In genomic region chr16:1448536-1449116, GRCh38 we compare ENCODE assay signal across 41 cellular contexts. TPM values are rescaled to one million over a fixed set of nuclear protein-coding genes. Genes with fewer than 3 reads are reported as not detected.
DNase-seq lines count a peak whose midpoint lies in the region; ATAC-seq, FAIRE-seq and TF ChIP-seq lines count a peak whose summit lies in the region.
"Had no signal": no experiment of that assay in that cellular context is flagged by ENCODE, and none has a peak within 500 bp of the region (broad histone marks: within the 10 kb centered on the region; RNA-seq: fewer than 3 reads in every experiment).

No MANE protein-coding gene starts in this region.

- no peak overlapping the region for H2AK5ac ChIP-seq in IMR-90 (ENCODE audit: low read depth, low read length)
- no peak overlapping the region for H2AK5ac ChIP-seq in H1 (ENCODE audit: low read depth, low read length)

- CTCF ChIA-PET in IMR-90 (lab: Yijun Ruan, JAX) = no interaction called here
- CTCF ChIA-PET in H1 (lab: Charles Lee; ENCODE audit: partially characterized antibody) = interaction anchor here (0.8 to 1.4 kb wide), 2 partner anchors 11 to 17 kb away, joined by 3 read pairs; no protein-coding TSS in a partner anchor

- no peaks in the 10 kb centered on the region for H4K20me1 ChIP-seq in IMR-90 (ENCODE audit: insufficient read depth, low read length)
- peaks cover 2 to 13% of the 10 kb centered on the region in 2 experiments for H4K20me1 ChIP-seq in H1 (replicated peaks in 1 of 2; ENCODE audit: control insufficient read depth in 1 of 2, insufficient read depth in 2 of 2, low read length in 2 of 2)
- H4K20me1 ChIP-seq: BLaER1 had no signal

- no peak overlapping the region for H3K18ac ChIP-seq in IMR-90 (ENCODE audit: low read depth, low read length)
- no peak overlapping the region for H3K18ac ChIP-seq in H1 (ENCODE audit: extremely low read depth, low read length)

- H3K9me1 ChIP-seq in IMR-90 (ENCODE audit: insufficient read depth, low read length) = no peaks in the 10 kb centered on the region

- no peaks in the 10 kb centered on the region for H3K36me3 Mint-ChIP-seq in activated naive CD4-positive, alpha-beta T cell treated with anti-CD3 and anti-CD28 coated beads, Interleukin-2, amount 50 U/mL, for 24 hours

- H3K4me3 ChIP-seq in IMR-90 (ENCODE audit: insufficient read depth, low read depth, low read length) (no peak overlapping the region), H1 (ENCODE audit: extremely low read depth in 1 of 4, insufficient read depth in 2 of 4, low read depth in 3 of 4, low read length in 4 of 4) (no peak overlapping the region)
- H3K4me3 ChIP-seq: A549; BLaER1; BLaER1 treated with 17β-estradiol and CSF1 and Interleukin-3, amounts not matched to agents 10 nM and 100 nM had no signal

- no peak overlapping the region for H4K91ac ChIP-seq in IMR-90 (ENCODE audit: insufficient read depth, low read depth, low read length)
- no peak overlapping the region for H4K91ac ChIP-seq in H1 (replicated peaks; ENCODE audit: insufficient read length, low read length)

- FAIRE-seq in H1 (lab: Jason Lieb, UNC) = no peak
- FAIRE-seq: A204.1, A549, D721Med had no signal

- no peak overlapping the region for H2BK20ac ChIP-seq in IMR-90 (ENCODE audit: low read depth, low read length)
- H2BK20ac ChIP-seq in H1 (ENCODE audit: low read length) = no peak overlapping the region

- DNase-seq in activated naive CD4-positive, alpha-beta T cell (lab: John Stamatoyannopoulos, UW) = no peak
- DNase-seq in Right ventricle myocardium inferior (ENCODE audit: missing footprints) (peak; percentile 63), left cardiac atrium (no peak), IMR-90 (no peak), H1 (ENCODE audit: low read depth in 1 of 2, low spot score in 2 of 2) (no peak), NCI-H524 (lab: John Stamatoyannopoulos, UW) (no peak), A172 (ENCODE audit: low spot score) (no peak)
- DNase-seq: 8988T; ACHN; AML-193; BE2C; C1 segment of cervical spinal cord; Caco-2; Calu3; CD4-positive, alpha-beta memory T cell; CD4-positive, alpha-beta T cell; CD4-positive, CD25-positive, alpha-beta regulatory T cell; CD8-positive, alpha-beta memory T cell; CD8-positive, alpha-beta T cell; COR-L47; DMS 273 treated with DMSO at 0.1 percent for 48 hours; DMS153; DMS53; DMS79; DMS79 treated with DMSO at 0.1 percent for 48 hours; DND-41; EL had no signal

- no TSS peak for BruUV-seq in IMR-90 (replicated peaks; lab: Mats Ljungman, UMichigan)

- H3K9me3 ChIP-seq in IMR-90 (ENCODE audit: control insufficient read depth, insufficient read depth, low read length) = no peaks in the 10 kb centered on the region
- no peaks in the 10 kb centered on the region for H3K9me3 ChIP-seq in H1 (ENCODE audit: insufficient read depth in 2 of 2, low read depth in 1 of 2, low read length in 1 of 2)
- H3K9me3 ChIP-seq: A549; BE2C; BLaER1; BLaER1 treated with 17β-estradiol and CSF1 and Interleukin-3, amounts not matched to agents 10 nM and 100 nM; Caco-2 had no signal

- H2BK5ac ChIP-seq in IMR-90 (ENCODE audit: low read depth, low read length, poor library complexity, severe bottlenecking) = no peak overlapping the region
- H2BK5ac ChIP-seq in H1 (ENCODE audit: low read depth, low read length) = no peak overlapping the region; the same call in 1 of the 2 replicates

- H3K4me3 Mint-ChIP-seq in activated naive CD4-positive, alpha-beta T cell treated with anti-CD3 and anti-CD28 coated beads, Interleukin-2, amount 50 U/mL, for 24 hours = no peak overlapping the region
- H3K4me3 Mint-ChIP-seq: B cell; CD14-positive monocyte; CD4-positive, alpha-beta memory T cell; CD4-positive, alpha-beta T cell; CD4-positive, CD25-positive, alpha-beta regulatory T cell; CD8-positive, alpha-beta memory T cell; CD8-positive, alpha-beta T cell had no signal

- POLR2A ChIA-PET in IMR-90 (lab: Charles Lee; ENCODE audit: unreplicated experiment) = interaction anchor here (1.1 kb wide), 1 partner anchor 28 kb away, joined by 3 read pairs; the partner anchor contains the start of gene UQCC4
- POLR2A ChIA-PET in H1 (lab: Charles Lee; ENCODE audit: partially characterized antibody) = interaction anchor here (0.6 kb wide), 1 partner anchor 59 kb away, joined by 4 read pairs; no protein-coding TSS in a partner anchor

- no peak overlapping the region for H3K14ac ChIP-seq in IMR-90 (replicated peaks; ENCODE audit: low read depth, low read length)
- no peak overlapping the region for H3K14ac ChIP-seq in H1 (ENCODE audit: insufficient read length)

- no peaks in the 10 kb centered on the region for H3K79me1 ChIP-seq in IMR-90 (ENCODE audit: low read depth in 1 of 2, low read length in 2 of 2)
- no peaks in the 10 kb centered on the region for H3K79me1 ChIP-seq in H1 (ENCODE audit: low read depth, low read length)

- H3K27ac Mint-ChIP-seq in activated naive CD4-positive, alpha-beta T cell treated with anti-CD3 and anti-CD28 coated beads, Interleukin-2, amount 50 U/mL, for 24 hours = peak overlapping the region; percentile 59
- H3K27ac Mint-ChIP-seq: B cell; CD4-positive, alpha-beta T cell; CD4-positive, CD25-positive, alpha-beta regulatory T cell; CD8-positive, alpha-beta memory T cell; CD8-positive, alpha-beta T cell had no signal

- H3K27me3 Mint-ChIP-seq in activated naive CD4-positive, alpha-beta T cell treated with anti-CD3 and anti-CD28 coated beads, Interleukin-2, amount 50 U/mL, for 24 hours = no peaks in the 10 kb centered on the region
- H3K27me3 Mint-ChIP-seq: B cell; CD4-positive, alpha-beta memory T cell; CD4-positive, alpha-beta T cell; CD4-positive, CD25-positive, alpha-beta regulatory T cell; CD8-positive, alpha-beta memory T cell had no signal

- H3K4ac ChIP-seq in IMR-90 (ENCODE audit: low read depth, low read length) (no peak overlapping the region), H1 (replicated peaks; ENCODE audit: insufficient read length, low read depth, low read length) (no peak overlapping the region)

- TF ChIP-seq CTCF in IMR-90 (conservative IDR thresholded peaks at IDR 0.05; ENCODE audit: low read depth, low read length) (no peak), H1 (IDR thresholded peaks at IDR 0.05; ENCODE audit: control extremely low read depth in 1 of 3, insufficient read depth in 1 of 3, low read depth in 1 of 3, low read length in 3 of 3) (no peak)

- no peak overlapping the region for H2BK15ac ChIP-seq in IMR-90 (ENCODE audit: low read depth, low read length)
- no peak overlapping the region for H2BK15ac ChIP-seq in H1 (ENCODE audit: low read length)

- no peaks in the 10 kb centered on the region for H3K4me1 Mint-ChIP-seq in activated naive CD4-positive, alpha-beta T cell treated with anti-CD3 and anti-CD28 coated beads, Interleukin-2, amount 50 U/mL, for 24 hours
- H3K4me1 Mint-ChIP-seq: CD14-positive monocyte; CD4-positive, alpha-beta memory T cell; CD4-positive, CD25-positive, alpha-beta regulatory T cell had no signal

- TF ChIP-seq RAD21 in IMR-90 (IDR thresholded peaks at IDR 0.05; ENCODE audit: low read length) = no peak
- TF ChIP-seq RAD21 in H1 (IDR thresholded peaks at IDR 0.05 in 1 of 2, conservative IDR thresholded peaks at IDR 0.05 in 1 of 2; ENCODE audit: low read depth in 2 of 2, low read length in 2 of 2) = no peak

- H3K23me2 ChIP-seq in H1 (ENCODE audit: low read depth, low read length) = no peaks in the 10 kb centered on the region

- H3K4me1 ChIP-seq in IMR-90 (ENCODE audit: control insufficient read depth, insufficient read depth, low read length) = no peaks in the 10 kb centered on the region
- no peaks in the 10 kb centered on the region for H3K4me1 ChIP-seq in H1 (replicated peaks in 1 of 4; ENCODE audit: control insufficient read depth in 3 of 4, insufficient read depth in 4 of 4, low read length in 3 of 4)
- H3K4me1 ChIP-seq: A549, BE2C, Caco-2 had no signal

- no peak overlapping the region for H2BK12ac ChIP-seq in H1 (ENCODE audit: low read depth, low read length)

- H3K27ac ChIP-seq in IMR-90 (ENCODE audit: insufficient read depth, low read length) (no peak overlapping the region), H1 (ENCODE audit: low read depth, low read length) (no peak overlapping the region)
- H3K27ac ChIP-seq: 22Rv1, A549, BLaER1, C4-2B had no signal

- TF ChIP-seq EP300 in H1 (IDR thresholded peaks at IDR 0.05; ENCODE audit: borderline replicate concordance in 1 of 2, low read depth in 2 of 2, low read length in 2 of 2) = no peak

- H2AK9ac ChIP-seq in IMR-90 (replicated peaks; ENCODE audit: low read depth, low read length, poor library complexity) = peak overlapping the region; percentile 76

- TF ChIP-seq POLR2A in IMR-90 (IDR thresholded peaks at IDR 0.05; ENCODE audit: low read depth, low read length) (no peak), H1 (IDR thresholded peaks at IDR 0.05; ENCODE audit: control extremely low read depth in 1 of 2, low read depth in 2 of 2, low read length in 2 of 2) (no peak)

- no peak overlapping the region for H2BK120ac ChIP-seq in IMR-90 (ENCODE audit: low read depth, low read length)
- no peak overlapping the region for H2BK120ac ChIP-seq in H1 (replicated peaks; ENCODE audit: low read depth, low read length)

- intact Hi-C loops in Right ventricle myocardium inferior (cut with DNase I) = no loop called here
- intact Hi-C loops in left cardiac atrium (cut with DNase I) = no loop called here
- intact Hi-C loops in IMR-90 (cut with micrococcal nuclease) = no loop called here

- H3K79me2 ChIP-seq in H1 (ENCODE audit: control insufficient read depth in 1 of 2, insufficient read depth in 2 of 2, low read length in 2 of 2) = no peaks in the 10 kb centered on the region

- peaks cover 39% of the 10 kb centered on the region for H3K36me3 ChIP-seq in IMR-90 (ENCODE audit: control insufficient read depth, insufficient read depth, low read length)
- H3K36me3 ChIP-seq in H1 (ENCODE audit: control insufficient read depth in 2 of 4, insufficient read depth in 4 of 4, low read length in 3 of 4) = peaks cover 0 to 31% (median 8%) of the 10 kb centered on the region in 4 experiments; a peak in 4 of 8 replicates

- H4K5ac ChIP-seq in IMR-90 (ENCODE audit: low read depth, low read length) = no peak overlapping the region
- no peak overlapping the region for H4K5ac ChIP-seq in H1 (ENCODE audit: insufficient read length, low read depth, low read length)

- in situ Hi-C loops in IMR-90 (cut with MboI; ENCODE audit: low sequenced_read_pairs) = no loop called here

- H3K56ac ChIP-seq in IMR-90 (ENCODE audit: extremely low read depth, insufficient read depth, low read length) (no peak overlapping the region), H1 (replicated peaks; ENCODE audit: insufficient read length, low read depth, low read length) (no peak overlapping the region)

- H3K4me2 ChIP-seq in IMR-90 (ENCODE audit: low read depth, low read length) (no peak overlapping the region), H1 (ENCODE audit: insufficient read depth in 1 of 2, low read depth in 2 of 2, low read length in 2 of 2) (no peak overlapping the region)
- H3K4me2 ChIP-seq: A549; BLaER1; BLaER1 treated with 17β-estradiol and CSF1 and Interleukin-3, amounts not matched to agents 10 nM and 100 nM had no signal

- ATAC-seq in Right ventricle myocardium inferior (no peak), left cardiac atrium (no peak), IMR-90 (ENCODE audit: low read depth) (no peak)
- ATAC-seq: A549; CD8-positive, alpha-beta T cell had no signal

- H3K9me3 Mint-ChIP-seq in activated naive CD4-positive, alpha-beta T cell treated with anti-CD3 and anti-CD28 coated beads, Interleukin-2, amount 50 U/mL, for 24 hours = no peaks in the 10 kb centered on the region
- H3K9me3 Mint-ChIP-seq: CD14-positive monocyte; CD4-positive, alpha-beta memory T cell; CD4-positive, alpha-beta T cell; CD4-positive, CD25-positive, alpha-beta regulatory T cell; CD8-positive, alpha-beta memory T cell; CD8-positive, alpha-beta T cell had no signal

- no peak overlapping the region for H4K8ac ChIP-seq in IMR-90 (ENCODE audit: low read depth in 2 of 2, low read length in 2 of 2)
- peak overlapping the region; percentile 45 for H4K8ac ChIP-seq in H1 (ENCODE audit: extremely low read depth, insufficient read depth, low read length)

- 100% methylated on average over 8 of the region's 30 CpGs; no CpG with 5 or more reads in 1 of the 2 experiments for WGBS in IMR-90 (ENCODE audit: extremely low coverage in 2 of 2, insufficient read length in 1 of 2), 2 experiments
- WGBS in H1 (ENCODE audit: extremely low coverage in 1 of 2, insufficient coverage in 1 of 2, insufficient read length in 1 of 2, insufficient replicate concordance in 2 of 2, low coverage in 1 of 2, low lambda C conversion rate in 2 of 2, missing lambda C conversion rate in 1 of 2), 2 experiments = 93% methylated on average over 14 of the region's 30 CpGs; no CpG with 5 or more reads in 1 of the 2 experiments

- dilution Hi-C loops in IMR-90 (cut with HindIII; ENCODE audit: low sequenced_read_pairs, unreplicated experiment) = no loop called here

- H3K9ac ChIP-seq in IMR-90 (ENCODE audit: low read depth, low read length) = no peak overlapping the region
- H3K9ac ChIP-seq in H1 (replicated peaks in 1 of 4; ENCODE audit: extremely low read depth in 1 of 4, low read depth in 3 of 4, low read length in 3 of 4) = no peak overlapping the region
- H3K9ac ChIP-seq: BLaER1 had no signal

- H3K27me3 ChIP-seq in IMR-90 (ENCODE audit: control insufficient read depth, insufficient read depth, low read length) (no peaks in the 10 kb centered on the region), H1 (replicated peaks in 1 of 4; ENCODE audit: control insufficient read depth in 3 of 4, extremely low read depth in 1 of 4, insufficient read depth in 3 of 4, low read length in 3 of 4) (no peaks in the 10 kb centered on the region)
- H3K27me3 ChIP-seq: BE2C; BLaER1; BLaER1 treated with 17β-estradiol and CSF1 and Interleukin-3, amounts not matched to agents 10 nM and 100 nM had no signal

- H3K23ac ChIP-seq in IMR-90 (ENCODE audit: low read depth, low read length) (no peak overlapping the region), H1 (ENCODE audit: insufficient read length) (no peak overlapping the region)

- H2AFZ ChIP-seq in IMR-90 (replicated peaks; ENCODE audit: low read length, poor library complexity) (peak overlapping the region; percentile 11), H1 (ENCODE audit: low read length) (no peak overlapping the region)

RNA-seq across cellular contexts. Expression of gene CCDC154, which starts 4.3 kb away (rescaled TPM):
- total RNA-seq in Right ventricle myocardium inferior (1.7 TPM), left cardiac atrium (1 to 10 TPM in 1 of 2 donors, under 1 TPM in 1; 0.68 to 1.1 TPM), IMR-90 (2012; rRNA removed) (under 0.01 TPM in 1 of 2 replicates, not detected in the other)
- polyA plus RNA-seq in IMR-90 (2012; rRNA removed) (0.09 TPM in 1 of 2 replicates, not detected in the other), H1 (2011; rRNA removed) (0.15 and 0.58 TPM in 2 replicates)
- polyA plus RNA-seq in IMR-90 (2012; cell fraction: cytosol; rRNA removed) = 0.08 and 0.14 TPM in 2 replicates
- polyA plus RNA-seq in IMR-90 (2012; cell fraction: nucleus; rRNA removed; ENCODE audit: low replicate concordance) = 0.56 and 1.3 TPM in 2 replicates
- total RNA-seq in H1 (2021; fragmentation: NEBNext Ultra II Directional; extraction: Animal tissue kit (Norgen Biotek cat#: 25700)) = 0.88 and 1.3 TPM in 2 replicates
- 0.56 TPM for polyA plus RNA-seq in H1 (2011; cell fraction: cytosol; rRNA removed)
- 2.4 TPM for polyA plus RNA-seq in H1 (2011; cell fraction: nucleus; rRNA removed)
- 0.43 to 1.3 TPM (median 0.79 TPM) in 4 replicates for polyA plus RNA-seq in H1 (2012, experiment 1 of 2)
- 0.05 TPM for polyA plus RNA-seq in H1 (2012, experiment 2 of 2)
- 0.16 TPM for polyA plus RNA-seq in H1 (2013, experiment 1 of 2)
- 0.13 TPM for polyA plus RNA-seq in H1 (2013, experiment 2 of 2)
- not detected in 2 replicates for polyA minus RNA-seq in H1 (2011; rRNA and poly(A)+ RNA removed)
- polyA minus RNA-seq in H1 (2011; cell fraction: cytosol; rRNA and poly(A)+ RNA removed) = not detected
- polyA minus RNA-seq in H1 (2011; cell fraction: nucleus; rRNA and poly(A)+ RNA removed) = not detected
- 0.03 and 0.26 TPM in 2 replicates for total RNA-seq in A172 (2014; rRNA removed; shearing (Covaris generic))
- total RNA-seq: Daoy had no signal
- polyA plus RNA-seq: CD14-positive monocyte; CD4-positive, CD25-positive, alpha-beta regulatory T cell; CD8-positive, alpha-beta memory T cell had no signal

RNA-seq across cellular contexts. Expression of gene PERCC1, which starts 17.7 kb away (rescaled TPM):
- 0.35 TPM for total RNA-seq in Right ventricle myocardium inferior
- total RNA-seq in left cardiac atrium = not detected
- total RNA-seq in IMR-90 (2012; rRNA removed) = not detected in 2 replicates
- polyA plus RNA-seq in IMR-90 (2012; rRNA removed) = not detected in 2 replicates
- not detected in 2 replicates for polyA plus RNA-seq in IMR-90 (2012; cell fraction: cytosol; rRNA removed)
- polyA plus RNA-seq in IMR-90 (2012; cell fraction: nucleus; rRNA removed; ENCODE audit: low replicate concordance) = not detected in 2 replicates
- total RNA-seq in H1 (2021; fragmentation: NEBNext Ultra II Directional; extraction: Animal tissue kit (Norgen Biotek cat#: 25700)) = not detected in 2 replicates
- not detected in 2 replicates for polyA plus RNA-seq in H1 (2011; rRNA removed)
- not detected for polyA plus RNA-seq in H1 (2011; cell fraction: cytosol; rRNA removed)
- not detected for polyA plus RNA-seq in H1 (2011; cell fraction: nucleus; rRNA removed)
- polyA plus RNA-seq in H1 (2012, experiment 1 of 2) = not detected in 4 replicates
- not detected for polyA plus RNA-seq in H1 (2012, experiment 2 of 2)
- polyA plus RNA-seq in H1 (2013, experiment 1 of 2) = not detected
- polyA plus RNA-seq in H1 (2013, experiment 2 of 2) = not detected
- not detected in 2 replicates for polyA minus RNA-seq in H1 (2011; rRNA and poly(A)+ RNA removed)
- polyA minus RNA-seq in H1 (2011; cell fraction: cytosol; rRNA and poly(A)+ RNA removed) = not detected
- not detected for polyA minus RNA-seq in H1 (2011; cell fraction: nucleus; rRNA and poly(A)+ RNA removed)
- total RNA-seq in A172 (2014; rRNA removed; shearing (Covaris generic)) = not detected in 2 replicates
- total RNA-seq: A673; Calu3; CD4-positive, CD25-positive, alpha-beta regulatory T cell; Daoy had no signal
- polyA plus RNA-seq: A549; AG04450; BJ; CD14-positive monocyte; CD4-positive, alpha-beta memory T cell; CD4-positive, CD25-positive, alpha-beta regulatory T cell; CD8-positive, alpha-beta memory T cell had no signal

RNA-seq across cellular contexts. Expression of gene CLCN7, which starts 26.2 kb away (rescaled TPM):
- total RNA-seq in Right ventricle myocardium inferior (49.5 TPM), left cardiac atrium (10 to 100 TPM; 43.0 to 49.7 TPM), IMR-90 (2012; rRNA removed) (10.8 TPM in 2 replicates)
- polyA plus RNA-seq in IMR-90 (2012; rRNA removed) (45.2 and 52.9 TPM in 2 replicates), H1 (2011; rRNA removed) (38.6 and 79.6 TPM in 2 replicates)
- 20.3 and 36.5 TPM in 2 replicates for polyA plus RNA-seq in IMR-90 (2012; cell fraction: cytosol; rRNA removed)
- 84.9 and 258 TPM in 2 replicates for polyA plus RNA-seq in IMR-90 (2012; cell fraction: nucleus; rRNA removed; ENCODE audit: low replicate concordance)
- 76.5 and 81.5 TPM in 2 replicates for total RNA-seq in H1 (2021; fragmentation: NEBNext Ultra II Directional; extraction: Animal tissue kit (Norgen Biotek cat#: 25700))
- 41.1 TPM for polyA plus RNA-seq in H1 (2011; cell fraction: cytosol; rRNA removed)
- 372 TPM for polyA plus RNA-seq in H1 (2011; cell fraction: nucleus; rRNA removed)
- polyA plus RNA-seq in H1 (2012, experiment 1 of 2) = 64.4 to 95.0 TPM (median 79.5 TPM) in 4 replicates
- polyA plus RNA-seq in H1 (2012, experiment 2 of 2) = 57.4 TPM
- 61.1 TPM for polyA plus RNA-seq in H1 (2013, experiment 1 of 2)
- 57.1 TPM for polyA plus RNA-seq in H1 (2013, experiment 2 of 2)
- polyA minus RNA-seq in H1 (2011; rRNA and poly(A)+ RNA removed) = 30.3 and 38.3 TPM in 2 replicates
- polyA minus RNA-seq in H1 (2011; cell fraction: cytosol; rRNA and poly(A)+ RNA removed) = 33.2 TPM
- 76.7 TPM for polyA minus RNA-seq in H1 (2011; cell fraction: nucleus; rRNA and poly(A)+ RNA removed)
- total RNA-seq in A172 (2014; rRNA removed; shearing (Covaris generic)) = 79.9 and 86.3 TPM in 2 replicates

RNA-seq across cellular contexts. Expression of gene UQCC4, which starts 28.1 kb away (rescaled TPM):
- total RNA-seq in Right ventricle myocardium inferior (11.3 TPM), left cardiac atrium (10 to 100 TPM; 10.0 to 13.0 TPM), IMR-90 (2012; rRNA removed) (15.1 and 18.1 TPM in 2 replicates)
- polyA plus RNA-seq in IMR-90 (2012; rRNA removed) (17.2 and 21.2 TPM in 2 replicates), H1 (2011; rRNA removed) (33.8 and 35.0 TPM in 2 replicates)
- 26.3 and 43.4 TPM in 2 replicates for polyA plus RNA-seq in IMR-90 (2012; cell fraction: cytosol; rRNA removed)
- polyA plus RNA-seq in IMR-90 (2012; cell fraction: nucleus; rRNA removed; ENCODE audit: low replicate concordance) = 13.6 and 15.9 TPM in 2 replicates
- 13.4 and 14.9 TPM in 2 replicates for total RNA-seq in H1 (2021; fragmentation: NEBNext Ultra II Directional; extraction: Animal tissue kit (Norgen Biotek cat#: 25700))
- polyA plus RNA-seq in H1 (2011; cell fraction: cytosol; rRNA removed) = 31.5 TPM
- 22.3 TPM for polyA plus RNA-seq in H1 (2011; cell fraction: nucleus; rRNA removed)
- polyA plus RNA-seq in H1 (2012, experiment 1 of 2) = 15.3 to 20.8 TPM (median 19.9 TPM) in 4 replicates
- 16.5 TPM for polyA plus RNA-seq in H1 (2012, experiment 2 of 2)
- polyA plus RNA-seq in H1 (2013, experiment 1 of 2) = 18.8 TPM
- 20.4 TPM for polyA plus RNA-seq in H1 (2013, experiment 2 of 2)
- 7.0 and 7.6 TPM in 2 replicates for polyA minus RNA-seq in H1 (2011; rRNA and poly(A)+ RNA removed)
- 8.1 TPM for polyA minus RNA-seq in H1 (2011; cell fraction: cytosol; rRNA and poly(A)+ RNA removed)
- polyA minus RNA-seq in H1 (2011; cell fraction: nucleus; rRNA and poly(A)+ RNA removed) = 13.3 TPM
- 38.6 and 45.1 TPM in 2 replicates for total RNA-seq in A172 (2014; rRNA removed; shearing (Covaris generic))

RNA-seq across cellular contexts. Expression of gene UNKL, which starts 34.1 kb away (rescaled TPM):
- total RNA-seq in Right ventricle myocardium inferior = 11.3 TPM
- 10 to 100 TPM in 1 of 2 donors, 1 to 10 TPM in 1; 6.4 to 13.6 TPM for total RNA-seq in left cardiac atrium
- 3.6 and 4.1 TPM in 2 replicates for total RNA-seq in IMR-90 (2012; rRNA removed)
- polyA plus RNA-seq in IMR-90 (2012; rRNA removed) = 13.3 and 15.1 TPM in 2 replicates
- 12.7 and 18.2 TPM in 2 replicates for polyA plus RNA-seq in IMR-90 (2012; cell fraction: cytosol; rRNA removed)
- polyA plus RNA-seq in IMR-90 (2012; cell fraction: nucleus; rRNA removed; ENCODE audit: low replicate concordance) = 40.8 and 67.0 TPM in 2 replicates
- total RNA-seq in H1 (2021; fragmentation: NEBNext Ultra II Directional; extraction: Animal tissue kit (Norgen Biotek cat#: 25700)) = 31.8 and 32.1 TPM in 2 replicates
- 25.1 and 32.0 TPM in 2 replicates for polyA plus RNA-seq in H1 (2011; rRNA removed)
- polyA plus RNA-seq in H1 (2011; cell fraction: cytosol; rRNA removed) = 32.1 TPM
- polyA plus RNA-seq in H1 (2011; cell fraction: nucleus; rRNA removed) = 126 TPM
- polyA plus RNA-seq in H1 (2012, experiment 1 of 2) = 11.6 to 23.0 TPM (median 17.3 TPM) in 4 replicates
- 8.4 TPM for polyA plus RNA-seq in H1 (2012, experiment 2 of 2)
- 15.8 TPM for polyA plus RNA-seq in H1 (2013, experiment 1 of 2)
- 13.7 TPM for polyA plus RNA-seq in H1 (2013, experiment 2 of 2)
- 7.3 and 13.6 TPM in 2 replicates for polyA minus RNA-seq in H1 (2011; rRNA and poly(A)+ RNA removed)
- 30.1 TPM for polyA minus RNA-seq in H1 (2011; cell fraction: cytosol; rRNA and poly(A)+ RNA removed)
- polyA minus RNA-seq in H1 (2011; cell fraction: nucleus; rRNA and poly(A)+ RNA removed) = 31.8 TPM
- 25.5 and 31.6 TPM in 2 replicates for total RNA-seq in A172 (2014; rRNA removed; shearing (Covaris generic))
